In genomic region chr13:40129467-40129866, GRCh38 we compare ENCODE assay signal across 19 cellular contexts.
"Had no signal": no experiment of that assay in that cellular context is flagged by ENCODE, and none has a peak within 500 bp of the region (broad histone marks: within the 10 kb centered on the region; RNA-seq: fewer than 3 reads in every experiment).

No MANE protein-coding gene starts in this region.

- DNase-seq: effector CD4-positive, alpha-beta T cell; endodermal cell; foreskin keratinocyte; immature natural killer cell; left lung; lower lobe of right lung; natural killer cell; posterior cingulate gyrus; sigmoid colon; stimulated activated naive CD4-positive, alpha-beta T cell; stomach; substantia nigra; trophoblast cell had no signal

- H3K9me3 ChIP-seq: left lung, lower lobe of right lung, sigmoid colon, stomach had no signal

- FAIRE-seq: endothelial cell of umbilical vein, keratinocyte had no signal

- H3K9me3 Mint-ChIP-seq: memory B cell, natural killer cell had no signal

- H3K27ac Mint-ChIP-seq: endodermal cell, immature natural killer cell, memory B cell, mesothelial cell of epicardium, natural killer cell had no signal

- H3K4me3 ChIP-seq: left lung, lower lobe of right lung, sigmoid colon, skin epidermis, stomach had no signal

- H3K4me1 ChIP-seq: left lung, sigmoid colon, stomach had no signal

- ATAC-seq: foreskin keratinocyte, left lung, lower lobe of right lung, natural killer cell had no signal

- H3K27me3 ChIP-seq: foreskin keratinocyte, left lung, sigmoid colon, stomach had no signal

- H3K36me3 Mint-ChIP-seq: immature natural killer cell, memory B cell, natural killer cell had no signal

- H3K27ac ChIP-seq: foreskin keratinocyte, left lung, lower lobe of right lung, sigmoid colon, skin epidermis, stomach had no signal

- H3K4me3 Mint-ChIP-seq: endodermal cell, immature natural killer cell, memory B cell, mesothelial cell of epicardium, natural killer cell, neural crest cell had no signal

- H3K36me3 ChIP-seq: left lung, lower lobe of right lung, sigmoid colon, stomach had no signal
